ENCODE assay signal across 21 cellular contexts in genomic region chr1:248611883-248612282, GRCh38. TPM values are rescaled to one million over a fixed set of nuclear protein-coding genes. Genes with fewer than 3 reads are reported as not detected.
DNase-seq lines count a peak whose midpoint lies in the region; ATAC-seq and TF ChIP-seq lines count a peak whose summit lies in the region.
"Had no signal": no experiment of that assay in that cellular context is flagged by ENCODE, and none has a peak within 500 bp of the region (broad histone marks: within the 10 kb centered on the region; RNA-seq: fewer than 3 reads in every experiment).

No MANE protein-coding gene starts in this region.

- no peaks in the 10 kb centered on the region for H3K9me3 Mint-ChIP-seq in activated CD4-positive, alpha-beta memory T cell treated with anti-CD3 and anti-CD28 coated beads for 36 hours
- no peaks in the 10 kb centered on the region for H3K9me3 Mint-ChIP-seq in activated CD4-positive, alpha-beta memory T cell treated with anti-CD3 and anti-CD28 coated beads, Interleukin-2, amount 10 ng/mL, durations not matched to agents 7 days and 5 days
- H3K9me3 Mint-ChIP-seq: dendritic cell treated with granulocyte-macrophage colony-stimulating factor and Interleukin-4, amounts not matched to agents 40 ng/mL and 50 ng/mL, for 4 days had no signal

- H3K36me3 Mint-ChIP-seq in activated CD4-positive, alpha-beta memory T cell treated with anti-CD3 and anti-CD28 coated beads for 36 hours: no peaks in the 10 kb centered on the region
- H3K36me3 Mint-ChIP-seq in activated CD4-positive, alpha-beta memory T cell treated with anti-CD3 and anti-CD28 coated beads, Interleukin-2, amount 10 ng/mL, durations not matched to agents 7 days and 5 days (ENCODE audit: low read depth): no peaks in the 10 kb centered on the region
- H3K36me3 Mint-ChIP-seq: brain had no signal

- CTCF ChIA-PET in activated CD4-positive, alpha-beta memory T cell treated with anti-CD3 and anti-CD28 coated beads for 36 hours (lab: Charles Lee): interaction anchor here (0.9 to 1.0 kb wide), 2 partner anchors 11 to 206 kb away, joined by 3 read pairs; no protein-coding TSS in a partner anchor
- CTCF ChIA-PET in activated CD4-positive, alpha-beta memory T cell treated with anti-CD3 and anti-CD28 coated beads, Interleukin-2, amount 10 ng/mL, durations not matched to agents 7 days and 5 days (lab: Charles Lee): interaction anchor here (0.8 kb wide), 1 partner anchor 11 kb away, joined by 3 read pairs; no protein-coding TSS in a partner anchor

- intact Hi-C loops in activated CD4-positive, alpha-beta memory T cell treated with anti-CD3 and anti-CD28 coated beads for 36 hours (cut with micrococcal nuclease): loop anchor here (1.0 kb wide), 1 partner anchor 208 kb away; no protein-coding TSS in a partner anchor

- DNase-seq in activated CD4-positive, alpha-beta memory T cell treated with anti-CD3 and anti-CD28 coated beads for 36 hours: peak; percentile 30
- no peak for DNase-seq in activated CD4-positive, alpha-beta memory T cell treated with anti-CD3 and anti-CD28 coated beads, Interleukin-2, amount 10 ng/mL, durations not matched to agents 7 days and 5 days
- DNase-seq in UCSD-AML1 (lab: John Stamatoyannopoulos, UW; ENCODE audit: unreplicated experiment) (peak; percentile 24), NCI-H2171 treated with DMSO at 0.1 percent for 48 hours (lab: John Stamatoyannopoulos, UW) (no peak), GOT3 (lab: John Stamatoyannopoulos, UW) (no peak)
- DNase-seq in stimulated activated CD4-positive, alpha-beta T cell treated with anti-CD3 and anti-CD28 coated beads, Interleukin-4, amount 100 ng/mL, for 1 hour: peak; percentile 10
- DNase-seq: EL, Karpas-422, NCI-H1417, NCI-H2171, NCI-H748 treated with DMSO at 0.1 percent for 48 hours, nucleus accumbens, substantia nigra had no signal

- POLR2A ChIA-PET in activated CD4-positive, alpha-beta memory T cell treated with anti-CD3 and anti-CD28 coated beads for 36 hours (lab: Charles Lee): no interaction called here
- POLR2A ChIA-PET in activated CD4-positive, alpha-beta memory T cell treated with anti-CD3 and anti-CD28 coated beads, Interleukin-2, amount 10 ng/mL, durations not matched to agents 7 days and 5 days (lab: Charles Lee): no interaction called here

- ATAC-seq in GM19328 (IDR thresholded peaks at IDR 0.05; ENCODE audit: unreplicated experiment): no peak

- H3K4me1 Mint-ChIP-seq in activated CD4-positive, alpha-beta memory T cell treated with anti-CD3 and anti-CD28 coated beads for 36 hours (ENCODE audit: low read depth): peaks cover 11% of the 10 kb centered on the region
- peaks cover 4% of the 10 kb centered on the region for H3K4me1 Mint-ChIP-seq in activated CD4-positive, alpha-beta memory T cell treated with anti-CD3 and anti-CD28 coated beads, Interleukin-2, amount 10 ng/mL, durations not matched to agents 7 days and 5 days
- H3K4me1 Mint-ChIP-seq: brain had no signal

- TF ChIP-seq CTCF in GM12875 (IDR thresholded peaks at IDR 0.05; ENCODE audit: borderline replicate concordance, insufficient read depth, low read depth, low read length): peak; percentile 17; the same call in 1 of the 2 replicates

- no peak overlapping the region for H3K27ac Mint-ChIP-seq in activated CD4-positive, alpha-beta memory T cell treated with anti-CD3 and anti-CD28 coated beads for 36 hours
- no peak overlapping the region for H3K27ac Mint-ChIP-seq in activated CD4-positive, alpha-beta memory T cell treated with anti-CD3 and anti-CD28 coated beads, Interleukin-2, amount 10 ng/mL, durations not matched to agents 7 days and 5 days
- H3K27ac Mint-ChIP-seq: brain; dendritic cell treated with granulocyte-macrophage colony-stimulating factor and Interleukin-4, amounts not matched to agents 40 ng/mL and 50 ng/mL, for 4 days had no signal

- no peak overlapping the region for H3K4me3 Mint-ChIP-seq in activated CD4-positive, alpha-beta memory T cell treated with anti-CD3 and anti-CD28 coated beads for 36 hours
- H3K4me3 Mint-ChIP-seq in activated CD4-positive, alpha-beta memory T cell treated with anti-CD3 and anti-CD28 coated beads, Interleukin-2, amount 10 ng/mL, durations not matched to agents 7 days and 5 days: no peak overlapping the region
- H3K4me3 Mint-ChIP-seq: brain; dendritic cell treated with granulocyte-macrophage colony-stimulating factor and Interleukin-4, amounts not matched to agents 40 ng/mL and 50 ng/mL, for 4 days had no signal

- peaks cover 2% of the 10 kb centered on the region for H3K27me3 Mint-ChIP-seq in activated CD4-positive, alpha-beta memory T cell treated with anti-CD3 and anti-CD28 coated beads for 36 hours
- H3K27me3 Mint-ChIP-seq in activated CD4-positive, alpha-beta memory T cell treated with anti-CD3 and anti-CD28 coated beads, Interleukin-2, amount 10 ng/mL, durations not matched to agents 7 days and 5 days: no peaks in the 10 kb centered on the region
- H3K27me3 Mint-ChIP-seq: brain; dendritic cell treated with granulocyte-macrophage colony-stimulating factor and Interleukin-4, amounts not matched to agents 40 ng/mL and 50 ng/mL, for 4 days had no signal

- H3K4me3 ChIP-seq in GM12875 (ENCODE audit: low read depth, low read length): no peak overlapping the region
- H3K4me3 ChIP-seq: hepatocyte had no signal

RNA-seq across cellular contexts. Expression of gene OR2T10, which starts 14.4 kb away (rescaled TPM):
- not detected for total RNA-seq in activated CD4-positive, alpha-beta memory T cell treated with anti-CD3 and anti-CD28 coated beads for 36 hours
- not detected for total RNA-seq in activated CD4-positive, alpha-beta memory T cell treated with anti-CD3 and anti-CD28 coated beads, Interleukin-2, amount 10 ng/mL, durations not matched to agents 7 days and 5 days
- total RNA-seq: endothelial cell of umbilical vein, fibroblast of villous mesenchyme, hepatocyte, lung microvascular endothelial cell had no signal

RNA-seq across cellular contexts. Expression of gene OR2T11, which starts 23.0 kb away (rescaled TPM):
- total RNA-seq in activated CD4-positive, alpha-beta memory T cell treated with anti-CD3 and anti-CD28 coated beads for 36 hours: not detected
- total RNA-seq in activated CD4-positive, alpha-beta memory T cell treated with anti-CD3 and anti-CD28 coated beads, Interleukin-2, amount 10 ng/mL, durations not matched to agents 7 days and 5 days: not detected
- total RNA-seq: endothelial cell of umbilical vein, fibroblast of villous mesenchyme, hepatocyte, lung microvascular endothelial cell had no signal

RNA-seq across cellular contexts. Expression of gene OR2T35, which starts 33.2 kb away (rescaled TPM):
- not detected for total RNA-seq in activated CD4-positive, alpha-beta memory T cell treated with anti-CD3 and anti-CD28 coated beads for 36 hours
- not detected for total RNA-seq in activated CD4-positive, alpha-beta memory T cell treated with anti-CD3 and anti-CD28 coated beads, Interleukin-2, amount 10 ng/mL, durations not matched to agents 7 days and 5 days
- total RNA-seq: endothelial cell of umbilical vein, fibroblast of villous mesenchyme, hepatocyte, lung microvascular endothelial cell had no signal

RNA-seq across cellular contexts. Expression of gene OR2T34, which starts 37.3 kb away (rescaled TPM):
- total RNA-seq in activated CD4-positive, alpha-beta memory T cell treated with anti-CD3 and anti-CD28 coated beads for 36 hours: not detected
- total RNA-seq in activated CD4-positive, alpha-beta memory T cell treated with anti-CD3 and anti-CD28 coated beads, Interleukin-2, amount 10 ng/mL, durations not matched to agents 7 days and 5 days: not detected
- total RNA-seq: endothelial cell of umbilical vein, fibroblast of villous mesenchyme, hepatocyte, lung microvascular endothelial cell had no signal

RNA-seq across cellular contexts. Expression of gene OR2T27, which starts 43.4 kb away (rescaled TPM):
- total RNA-seq in activated CD4-positive, alpha-beta memory T cell treated with anti-CD3 and anti-CD28 coated beads for 36 hours: not detected
- total RNA-seq in activated CD4-positive, alpha-beta memory T cell treated with anti-CD3 and anti-CD28 coated beads, Interleukin-2, amount 10 ng/mL, durations not matched to agents 7 days and 5 days: not detected
- total RNA-seq: endothelial cell of umbilical vein, fibroblast of villous mesenchyme, hepatocyte, lung microvascular endothelial cell had no signal

Comparison
In these comparisons a context has a peak if more than half of its experiments do, and no peak if none do; other contexts are left out.
1. DNase-seq: peak in activated CD4-positive, alpha-beta memory T cell treated with anti-CD3 and anti-CD28 coated beads for 36 hours (single experiment), UCSD-AML1 (single experiment) and stimulated activated CD4-positive, alpha-beta T cell treated with anti-CD3 and anti-CD28 coated beads, Interleukin-4, amount 100 ng/mL, for 1 hour (single experiment); none in activated CD4-positive, alpha-beta memory T cell treated with anti-CD3 and anti-CD28 coated beads, Interleukin-2, amount 10 ng/mL, durations not matched to agents 7 days and 5 days (single experiment), NCI-H2171 treated with DMSO at 0.1 percent for 48 hours (single experiment) and GOT3 (single experiment).